Comparison of ENCODE assay signal across 1 cellular context in genomic region chr14:44897844-44898151, GRCh38.
TF ChIP-seq lines count a peak whose summit lies in the region.

No MANE protein-coding gene starts in this region.

TF ChIP-seq in GM12878, 131 proteins besides CTCF, POLR2A, EP300 and RAD21 (continued from another document):
- TF ChIP-seq RELB (IDR thresholded peaks at IDR 0.05; ENCODE audit: low read depth), result no peak
